In genomic region chr6:36544228-36544627, GRCh38 we compare ENCODE assay signal across 9 cellular contexts. TPM values are rescaled to one million over a fixed set of nuclear protein-coding genes. Genes with fewer than 3 reads are reported as not detected.
DNase-seq lines count a peak whose midpoint lies in the region; ATAC-seq and TF ChIP-seq lines count a peak whose summit lies in the region.
"Had no signal": no experiment of that assay in that cellular context is flagged by ENCODE, and none has a peak within 500 bp of the region (broad histone marks: within the 10 kb centered on the region; RNA-seq: fewer than 3 reads in every experiment).

No MANE protein-coding gene starts in this region.

- peaks cover 14 to 25% of the 10 kb centered on the region in 2 donors for H3K4me1 ChIP-seq in duodenal mucosa (ENCODE audit: control insufficient read depth in 1 of 2, insufficient read depth in 2 of 2, low read length in 2 of 2)

- in situ Hi-C loops in brain microvascular endothelial cell (cut with HindIII; ENCODE audit: low pct_ligation_motif_present, low sequenced_read_pairs) = no loop called here

- peak overlapping the region in 1 of 2 donors; percentile 19 for H3K9ac ChIP-seq in duodenal mucosa (ENCODE audit: low read depth in 1 of 2, low read length in 2 of 2)

- H3K4me3 ChIP-seq in GM12865 (ENCODE audit: low read depth, low read length) (peak overlapping the region; percentile 11), duodenal mucosa (ENCODE audit: low read depth in 1 of 2, low read length in 2 of 2) (peak overlapping the region; percentile 35 to 41), brain microvascular endothelial cell (ENCODE audit: low read depth, low read length) (no peak overlapping the region)

- no peak for ATAC-seq in GM18517 (IDR thresholded peaks at IDR 0.05; ENCODE audit: unreplicated experiment)
- no peak for ATAC-seq in left lobe of liver

- no peaks in the 10 kb centered on the region for H3K9me3 ChIP-seq in duodenal mucosa (ENCODE audit: control insufficient read depth in 1 of 2, low read length in 2 of 2)

- DNase-seq in GM12865 (ENCODE audit: low read depth) (peak; percentile 64), T follicular helper cell (ENCODE audit: low read depth) (peak; percentile 66), brain microvascular endothelial cell (no peak), DMS79 treated with DMSO at 0.1 percent for 48 hours (lab: John Stamatoyannopoulos, UW) (no peak), left lobe of liver (ENCODE audit: low spot score) (no peak)
- DNase-seq in stimulated activated CD4-positive, alpha-beta T cell treated with anti-CD3 and anti-CD28 coated beads, Interleukin-4, amount 100 ng/mL, for 24 hours = peak; percentile 49
- DNase-seq: midbrain had no signal

- H3K36me3 ChIP-seq in duodenal mucosa (ENCODE audit: control insufficient read depth in 1 of 2, insufficient read depth in 2 of 2, low read length in 2 of 2) = peaks cover 0 to 15% of the 10 kb centered on the region in 2 donors
- peaks cover 2% of the 10 kb centered on the region for H3K36me3 ChIP-seq in brain microvascular endothelial cell (replicated peaks)

- TF ChIP-seq CTCF in GM12865 (IDR thresholded peaks at IDR 0.05; ENCODE audit: insufficient read depth, low read depth, low read length, missing control alignments) = no peak
- TF ChIP-seq CTCF in brain microvascular endothelial cell (IDR thresholded peaks at IDR 0.05; ENCODE audit: low read depth, low read length, missing control alignments) = no peak

- H3K27me3 ChIP-seq in duodenal mucosa (ENCODE audit: control insufficient read depth in 1 of 2, insufficient read depth in 2 of 2, low read length in 2 of 2) = no peaks in the 10 kb centered on the region
- H3K27me3 ChIP-seq in brain microvascular endothelial cell (replicated peaks) = no peaks in the 10 kb centered on the region

- H3K27ac ChIP-seq in duodenal mucosa (ENCODE audit: low read depth, low read length) (no peak overlapping the region), brain microvascular endothelial cell (no peak overlapping the region)

RNA-seq across cellular contexts. Expression of gene STK38, which starts 3.1 kb away (rescaled TPM):
- 13.5 TPM for total RNA-seq in left lobe of liver

RNA-seq across cellular contexts. Expression of gene SRSF3, which starts 49.9 kb away (rescaled TPM):
- total RNA-seq in left lobe of liver = 58.7 TPM

Comparison
In these comparisons a context has a peak if more than half of its experiments do, and no peak if none do; other contexts are left out.
1. DNase-seq: peak in GM12865 (single experiment), T follicular helper cell (single experiment) and stimulated activated CD4-positive, alpha-beta T cell treated with anti-CD3 and anti-CD28 coated beads, Interleukin-4, amount 100 ng/mL, for 24 hours (single experiment); none in brain microvascular endothelial cell (single experiment), DMS79 treated with DMSO at 0.1 percent for 48 hours (single experiment) and left lobe of liver (single experiment).